8 cellular contexts compared by ENCODE assay signal in genomic region chr2:157596992-157597681, GRCh38. TPM values are rescaled to one million over a fixed set of nuclear protein-coding genes. Genes with fewer than 3 reads are reported as not detected.
DNase-seq lines count a peak whose midpoint lies in the region; ATAC-seq, FAIRE-seq and TF ChIP-seq lines count a peak whose summit lies in the region.

No MANE protein-coding gene starts in this region.

- peak; percentile 31 for DNase-seq in GM12891 (ENCODE audit: insufficient read length, low spot score)
- DNase-seq in activated CD4-positive, alpha-beta T cell treated with anti-CD3 and anti-CD28 coated beads, Interleukin-2, amount 50 U/mL, for 48 hours = peak; percentile 59 to 67
- peak; percentile 31 to 37 (median 33) for DNase-seq in effector memory CD8-positive, alpha-beta T cell
- DNase-seq in mucosa of gallbladder (ENCODE audit: low spot score) = peak; percentile 29
- DNase-seq in stimulated activated naive CD4-positive, alpha-beta T cell (lab: John Stamatoyannopoulos, UW) = peak; percentile 10 to 50 (median 42)
- DNase-seq in epidermal melanocyte (ENCODE audit: insufficient read length, low spot score) = no peak
- DNase-seq in middle frontal gyrus (ENCODE audit: extremely low spot score, low spot score) = no peak

- TF ChIP-seq POLR2A in GM12891 (IDR thresholded peaks at IDR 0.05; ENCODE audit: low read depth, low read length) = no peak

- H3K27ac Mint-ChIP-seq in effector memory CD8-positive, alpha-beta T cell = no peak overlapping the region

- peaks cover 4 to 6% of the 10 kb centered on the region in 2 donors for H3K4me1 Mint-ChIP-seq in effector memory CD8-positive, alpha-beta T cell (ENCODE audit: low read depth in 2 of 2)

- H3K9me3 Mint-ChIP-seq in effector memory CD8-positive, alpha-beta T cell = no peaks in the 10 kb centered on the region

- peaks cover 19 to 21% of the 10 kb centered on the region in 2 donors for H3K27me3 Mint-ChIP-seq in effector memory CD8-positive, alpha-beta T cell

- no peak for FAIRE-seq in GM12891 (lab: Jason Lieb, UNC)

- no peaks in the 10 kb centered on the region for H3K36me3 Mint-ChIP-seq in effector memory CD8-positive, alpha-beta T cell (ENCODE audit: insufficient read depth)

- peak overlapping the region; percentile 33 to 50 for H3K4me3 Mint-ChIP-seq in effector memory CD8-positive, alpha-beta T cell

- peak; percentile 47 for ATAC-seq in HG03469 (IDR thresholded peaks at IDR 0.05; ENCODE audit: unreplicated experiment)
- ATAC-seq in effector memory CD8-positive, alpha-beta T cell (replicated peaks) = peak; percentile 76

TF ChIP-seq in GM12891, 5 proteins besides CTCF, POLR2A, EP300 and RAD21:
- TF ChIP-seq SPI1 (IDR thresholded peaks at IDR 0.05; ENCODE audit: low read depth, low read length) (no peak), TAF1 (IDR thresholded peaks at IDR 0.05; ENCODE audit: low read depth, low read length) (no peak), PAX5 (IDR thresholded peaks at IDR 0.05; ENCODE audit: insufficient read depth, low read length, severe bottlenecking) (no peak), POU2F2 (IDR thresholded peaks at IDR 0.05; ENCODE audit: low read depth, low read length) (no peak), POLR2AphosphoS5 (IDR thresholded peaks at IDR 0.05; ENCODE audit: low read depth, low read length) (no peak)

RNA-seq across cellular contexts. Expression of gene ACVR1C, which starts 31.5 kb away (rescaled TPM):
- polyA plus RNA-seq in GM12891 (2012; ENCODE audit: low read depth, missing spikeins) = 0.03 TPM
- total RNA-seq in mucosa of gallbladder = 0.58 TPM

Comparison
In these comparisons a context has a peak if more than half of its experiments do, and no peak if none do; other contexts are left out.
1. DNase-seq: peak in GM12891 (single experiment), activated CD4-positive, alpha-beta T cell treated with anti-CD3 and anti-CD28 coated beads, Interleukin-2, amount 50 U/mL, for 48 hours (2 of 2), effector memory CD8-positive, alpha-beta T cell (3 of 3), mucosa of gallbladder (single experiment) and stimulated activated naive CD4-positive, alpha-beta T cell (6 of 6); none in epidermal melanocyte (single experiment) and middle frontal gyrus (single experiment).